ENCODE assay signal across 1 cellular context in genomic region chr3:59771760-59772159, GRCh38.
TF ChIP-seq lines count a peak whose summit lies in the region.

No MANE protein-coding gene starts in this region.

TF ChIP-seq in IMR-90, 13 proteins besides CTCF, POLR2A, EP300 and RAD21 (continued from another document):
- TF ChIP-seq ELK1 (IDR thresholded peaks at IDR 0.05; ENCODE audit: borderline replicate concordance, low read depth, low read length) (no peak), CHD1 (IDR thresholded peaks at IDR 0.05; ENCODE audit: low read depth, low read length) (no peak), RFX5 (IDR thresholded peaks at IDR 0.05; ENCODE audit: low read depth, low read length) (no peak)
